ENCODE assay signal across 8 cellular contexts in genomic region chr2:97663626-97663961, GRCh38. TPM values are rescaled to one million over a fixed set of nuclear protein-coding genes. Genes with fewer than 3 reads are reported as not detected.
DNase-seq lines count a peak whose midpoint lies in the region; ATAC-seq, FAIRE-seq and TF ChIP-seq lines count a peak whose summit lies in the region.

No MANE protein-coding gene starts in this region.

- H3K27ac ChIP-seq in SJCRH30 (peak overlapping the region; percentile 77), small intestine (ENCODE audit: low read depth in 1 of 2, low read length in 1 of 2) (peak overlapping the region; percentile 97 to 99)

- H3K4me3 ChIP-seq in SJCRH30 (peak overlapping the region; percentile 74), fibroblast of the aortic adventitia (ENCODE audit: low read depth, low read length) (peak overlapping the region; percentile 81), small intestine (ENCODE audit: low read depth in 1 of 2, low read length in 2 of 2) (peak overlapping the region; percentile 82 to 97)

- 0 to 1% (median 1%) methylated on average over 1 to 46 of the region's 46 CpGs for WGBS in small intestine, 3 donors

- no peaks in the 10 kb centered on the region; the same call in 1 of the 2 replicates for H3K4me1 ChIP-seq in SJCRH30
- H3K4me1 ChIP-seq in small intestine (ENCODE audit: control insufficient read depth in 2 of 2, insufficient read depth in 1 of 2, low read depth in 1 of 2, low read length in 1 of 2) = peaks cover 7 to 8% of the 10 kb centered on the region in 2 donors

- no peak for FAIRE-seq in small intestine (lab: Jason Lieb, UNC)

- H3K27me3 ChIP-seq in SJCRH30 = no peaks in the 10 kb centered on the region
- H3K27me3 ChIP-seq in small intestine (ENCODE audit: control insufficient read depth in 2 of 2, insufficient read depth in 2 of 2, low read length in 2 of 2) = no peaks in the 10 kb centered on the region

- H3K36me3 ChIP-seq in SJCRH30 (peaks cover 2% of the 10 kb centered on the region; the same call in 1 of the 2 replicates), small intestine (ENCODE audit: control insufficient read depth in 2 of 2, insufficient read depth in 2 of 2, low read length in 2 of 2) (peaks cover 0 to 3% of the 10 kb centered on the region in 2 donors)

- ATAC-seq in GM21737 (IDR thresholded peaks at IDR 0.05; ENCODE audit: unreplicated experiment) (peak; percentile 46), GM18517 (IDR thresholded peaks at IDR 0.05; ENCODE audit: unreplicated experiment) (no peak), HG02571 (IDR thresholded peaks at IDR 0.05; ENCODE audit: unreplicated experiment) (no peak), GM21360 (IDR thresholded peaks at IDR 0.05; ENCODE audit: unreplicated experiment) (no peak)

- no peak for TF ChIP-seq CTCF in fibroblast of the aortic adventitia (IDR thresholded peaks at IDR 0.05; ENCODE audit: insufficient read depth, low read length)

- DNase-seq in SJCRH30 (no peak), fibroblast of the aortic adventitia (ENCODE audit: low read depth) (no peak), small intestine (no peak), hepatic stellate cell (ENCODE audit: low spot score) (no peak)

- H3K9me3 ChIP-seq in SJCRH30 (replicated peaks) (no peaks in the 10 kb centered on the region), small intestine (ENCODE audit: control insufficient read depth, low read depth) (no peaks in the 10 kb centered on the region)

RNA-seq across cellular contexts. Expression of gene ACTR1B, which starts 0.2 kb away (rescaled TPM):
- 25.7 and 31.6 TPM in 2 replicates for total RNA-seq in SJCRH30 (2014; rRNA removed; shearing (Covaris generic))
- 24.3 and 44.6 TPM in 2 replicates for total RNA-seq in fibroblast of the aortic adventitia (ENCODE audit: low replicate concordance)
- polyA plus RNA-seq in small intestine = 10 to 100 TPM; 66.5 to 91.2 (median 68.3) TPM

RNA-seq across cellular contexts. Expression of gene C2orf92, which starts 5.9 kb away (rescaled TPM):
- 1.3 and 2.4 TPM in 2 replicates for total RNA-seq in SJCRH30 (2014; rRNA removed; shearing (Covaris generic))
- 1.9 and 2.0 TPM in 2 replicates for total RNA-seq in fibroblast of the aortic adventitia (ENCODE audit: low replicate concordance)
- polyA plus RNA-seq in small intestine = 10 to 100 TPM in 1 of 3 donors, 1 to 10 TPM in 2; 1.4 to 13.6 (median 8.6) TPM

RNA-seq across cellular contexts. Expression of gene COX5B, which starts 17.7 kb away (rescaled TPM):
- total RNA-seq in SJCRH30 (2014; rRNA removed; shearing (Covaris generic)) = 283 and 314 TPM in 2 replicates
- 83.4 and 198 TPM in 2 replicates for total RNA-seq in fibroblast of the aortic adventitia (ENCODE audit: low replicate concordance)
- 1,000 to 10,000 TPM in 1 of 3 donors, 100 to 1,000 TPM in 2; 622 to 1,324 (median 943) TPM for polyA plus RNA-seq in small intestine

RNA-seq across cellular contexts. Expression of gene ZAP70, which starts 49.8 kb away (rescaled TPM):
- total RNA-seq in SJCRH30 (2014; rRNA removed; shearing (Covaris generic)) = 0.30 and 0.35 TPM in 2 replicates
- total RNA-seq in fibroblast of the aortic adventitia (ENCODE audit: low replicate concordance) = 0.25 TPM in 1 of 2 replicates, not detected in the other
- polyA plus RNA-seq in small intestine = 10 to 100 TPM in 1 of 3 donors, 1 to 10 TPM in 2; 2.5 to 15.9 (median 3.9) TPM
